Comparison of ENCODE assay signal across 21 cellular contexts in genomic region chr3:38121832-38122461, GRCh38. TPM values are rescaled to one million over a fixed set of nuclear protein-coding genes. Genes with fewer than 3 reads are reported as not detected.
A peak's percentile ranks its signal among the peaks of the same experiment; 100 is the strongest.
DNase-seq lines count a peak whose midpoint lies in the region; ATAC-seq and TF ChIP-seq lines count a peak whose summit lies in the region.
"Had no signal": no experiment of that assay in that cellular context is flagged by ENCODE, and none has a peak within 500 bp of the region (broad histone marks: within the 10 kb centered on the region; RNA-seq: fewer than 3 reads in every experiment).

No MANE protein-coding gene starts in this region.

- no peak overlapping the region for H3K4me2 ChIP-seq in hepatocyte

- peak; percentile 44 for DNase-seq in right atrium auricular region (ENCODE audit: low spot score)
- DNase-seq in right cardiac atrium = no peak
- peak; percentile 70 for DNase-seq in coronary artery (ENCODE audit: low spot score)
- DNase-seq in osteocyte (ENCODE audit: extremely low spot score, unreplicated experiment) = peak; percentile 76
- no peak for DNase-seq in hepatocyte (ENCODE audit: low spot score)
- DNase-seq in SHP77 (lab: John Stamatoyannopoulos, UW) = no peak
- no peak for DNase-seq in RWPE1 (ENCODE audit: low spot score)
- DNase-seq: activated CD4-positive, alpha-beta T cell treated with anti-CD3 and anti-CD28 coated beads, Interleukin-2, amount 10 ng/mL, durations not matched to agents 7 days and 5 days; activated gamma-delta T cell; activated naive CD8-positive, alpha-beta T cell treated with anti-CD3 and anti-CD28 coated beads, Interleukin-2, amount 50 U/mL, for 24 hours; gastrocnemius medialis; Kasumi-1; midbrain; naive thymus-derived CD8-positive, alpha-beta T cell; NCI-H1694 treated with DMSO at 0.1 percent for 48 hours; NCI-H510A; spleen had no signal

- H3K27me3 ChIP-seq in right atrium auricular region (no peaks in the 10 kb centered on the region), right cardiac atrium (ENCODE audit: control insufficient read depth, insufficient read depth) (no peaks in the 10 kb centered on the region), hepatocyte (no peaks in the 10 kb centered on the region)
- H3K27me3 ChIP-seq: dorsolateral prefrontal cortex, gastrocnemius medialis, spleen had no signal

- peaks cover 30% of the 10 kb centered on the region for H3K36me3 Mint-ChIP-seq in osteocyte (ENCODE audit: unreplicated experiment)

- no peaks in the 10 kb centered on the region for H3K9me3 ChIP-seq in right atrium auricular region
- no peaks in the 10 kb centered on the region for H3K9me3 ChIP-seq in right cardiac atrium (ENCODE audit: control insufficient read depth, low read length)
- no peaks in the 10 kb centered on the region for H3K9me3 ChIP-seq in hepatocyte (ENCODE audit: low read depth)
- H3K9me3 ChIP-seq: gastrocnemius medialis, spleen had no signal

- H3K27me3 Mint-ChIP-seq in osteocyte (ENCODE audit: unreplicated experiment) = no peaks in the 10 kb centered on the region
- H3K27me3 Mint-ChIP-seq: activated CD4-positive, alpha-beta T cell treated with anti-CD3 and anti-CD28 coated beads, Interleukin-2, amount 10 ng/mL, durations not matched to agents 7 days and 5 days; activated naive CD8-positive, alpha-beta T cell treated with anti-CD3 and anti-CD28 coated beads, Interleukin-2, amount 50 U/mL, for 24 hours; naive thymus-derived CD8-positive, alpha-beta T cell had no signal

- no peaks in the 10 kb centered on the region for H3K9me2 ChIP-seq in hepatocyte (replicated peaks; ENCODE audit: insufficient read depth)

- H2AFZ ChIP-seq in hepatocyte = no peak overlapping the region

- no peak for TF ChIP-seq CTCF in right atrium auricular region (IDR thresholded peaks at IDR 0.05)
- no peak for TF ChIP-seq CTCF in coronary artery (IDR thresholded peaks at IDR 0.05)
- no peak for TF ChIP-seq CTCF in osteocyte (IDR thresholded peaks at IDR 0.05)
- TF ChIP-seq CTCF in hepatocyte (IDR thresholded peaks at IDR 0.05; ENCODE audit: poor library complexity) = no peak
- TF ChIP-seq CTCF in RWPE1 (conservative IDR thresholded peaks at IDR 0.05; ENCODE audit: low read depth) = no peak

- H3K27ac ChIP-seq in right atrium auricular region = no peak overlapping the region
- no peak overlapping the region for H3K27ac ChIP-seq in right cardiac atrium (ENCODE audit: low read length)
- H3K27ac ChIP-seq in coronary artery = no peak overlapping the region
- H3K27ac ChIP-seq in hepatocyte = no peak overlapping the region
- no peak overlapping the region for H3K27ac ChIP-seq in RWPE1
- H3K27ac ChIP-seq: C4-2B, gastrocnemius medialis, spleen, VCaP had no signal

- 92% methylated on average over 13 of the region's 13 CpGs for WGBS in right cardiac atrium
- WGBS in hepatocyte (ENCODE audit: low lambda C conversion rate, missing lambda C conversion rate) = 97% methylated on average over 12 of the region's 13 CpGs

- H3K36me3 ChIP-seq in right atrium auricular region = peaks cover 68% of the 10 kb centered on the region
- no peaks in the 10 kb centered on the region for H3K36me3 ChIP-seq in hepatocyte (replicated peaks; ENCODE audit: insufficient read depth, low read depth)

- H3K27ac Mint-ChIP-seq in osteocyte (ENCODE audit: unreplicated experiment) = no peak overlapping the region
- H3K27ac Mint-ChIP-seq: activated CD4-positive, alpha-beta T cell treated with anti-CD3 and anti-CD28 coated beads, Interleukin-2, amount 10 ng/mL, durations not matched to agents 7 days and 5 days; T-helper 2 cell treated with Interferon-gamma antibody and Interleukin-4, amounts not matched to agents 5 μg/mL and 100 μg/mL, for 36 hours had no signal

- H3K4me3 ChIP-seq in right atrium auricular region (no peak overlapping the region), right cardiac atrium (ENCODE audit: low read length) (no peak overlapping the region), coronary artery (no peak overlapping the region), hepatocyte (no peak overlapping the region)
- H3K4me3 ChIP-seq: dorsolateral prefrontal cortex, gastrocnemius medialis, spleen had no signal

- H3K4me1 ChIP-seq in right atrium auricular region (no peaks in the 10 kb centered on the region), right cardiac atrium (ENCODE audit: control insufficient read depth, insufficient read depth, low read length) (no peaks in the 10 kb centered on the region), hepatocyte (ENCODE audit: insufficient read depth) (no peaks in the 10 kb centered on the region)
- H3K4me1 ChIP-seq: gastrocnemius medialis had no signal

- no peaks in the 10 kb centered on the region for H3K79me2 ChIP-seq in hepatocyte

- CTCF ChIA-PET in RWPE1 (lab: Yijun Ruan, JAX) = no interaction called here

- intact Hi-C loops in right cardiac atrium (cut with DNase I) = no loop called here

- H3K9me3 Mint-ChIP-seq in osteocyte (ENCODE audit: unreplicated experiment) = no peaks in the 10 kb centered on the region
- H3K9me3 Mint-ChIP-seq: activated CD4-positive, alpha-beta T cell treated with anti-CD3 and anti-CD28 coated beads, Interleukin-2, amount 10 ng/mL, durations not matched to agents 7 days and 5 days; activated naive CD8-positive, alpha-beta T cell treated with anti-CD3 and anti-CD28 coated beads, Interleukin-2, amount 50 U/mL, for 24 hours; naive thymus-derived CD8-positive, alpha-beta T cell; T-helper 2 cell treated with Interferon-gamma antibody and Interleukin-4, amounts not matched to agents 5 μg/mL and 100 μg/mL, for 36 hours had no signal

- ATAC-seq in right cardiac atrium = no peak
- ATAC-seq: gastrocnemius medialis; naive thymus-derived CD8-positive, alpha-beta T cell had no signal

- H3K4me1 Mint-ChIP-seq in osteocyte (ENCODE audit: unreplicated experiment) = no peaks in the 10 kb centered on the region

- H4K20me1 ChIP-seq in hepatocyte (ENCODE audit: insufficient read depth, poor library complexity, severe bottlenecking) = peaks cover 9% of the 10 kb centered on the region

- no peak overlapping the region for H3K4me3 Mint-ChIP-seq in osteocyte (ENCODE audit: unreplicated experiment)
- H3K4me3 Mint-ChIP-seq: activated CD4-positive, alpha-beta T cell treated with anti-CD3 and anti-CD28 coated beads, Interleukin-2, amount 10 ng/mL, durations not matched to agents 7 days and 5 days; activated naive CD8-positive, alpha-beta T cell treated with anti-CD3 and anti-CD28 coated beads, Interleukin-2, amount 50 U/mL, for 24 hours; naive thymus-derived CD8-positive, alpha-beta T cell; T-helper 2 cell treated with Interferon-gamma antibody and Interleukin-4, amounts not matched to agents 5 μg/mL and 100 μg/mL, for 36 hours had no signal

- POLR2A ChIA-PET in RWPE1 (lab: Yijun Ruan, JAX; ENCODE audit: low non-redundant PET) = no interaction called here

RNA-seq across cellular contexts. Expression of gene ACAA1, which starts 15.0 kb away (rescaled TPM):
- 10 to 100 TPM; 50.9 to 74.0 TPM for total RNA-seq in right atrium auricular region
- total RNA-seq in right cardiac atrium = 10 to 100 TPM; 80.8 to 98.8 (median 88.4) TPM
- polyA plus RNA-seq in right cardiac atrium = 98.8 TPM
- 60.3 and 62.0 TPM in 2 replicates for total RNA-seq in osteocyte
- total RNA-seq in hepatocyte = 141 and 152 TPM in 2 replicates
- 213 and 250 TPM in 2 replicates for polyA plus RNA-seq in hepatocyte

RNA-seq across cellular contexts. Expression of gene MYD88, which starts 16.5 kb away (rescaled TPM):
- total RNA-seq in right atrium auricular region (10 to 100 TPM in 1 of 2 donors, 1 to 10 TPM in 1; 7.1 to 14.3 TPM), right cardiac atrium (10 to 100 TPM; 11.1 to 19.8 (median 13.1) TPM), osteocyte (13.3 TPM in 2 replicates), hepatocyte (12.7 and 14.3 TPM in 2 replicates)
- polyA plus RNA-seq in right cardiac atrium (8.4 TPM), hepatocyte (44.7 and 51.4 TPM in 2 replicates)

RNA-seq across cellular contexts. Expression of gene OXSR1, which starts 43.4 kb away (rescaled TPM):
- total RNA-seq in right atrium auricular region (10 to 100 TPM; 25.8 to 27.2 TPM), right cardiac atrium (10 to 100 TPM; 20.2 to 39.1 (median 25.1) TPM), osteocyte (55.7 and 57.8 TPM in 2 replicates), hepatocyte (30.7 TPM in 2 replicates)
- polyA plus RNA-seq in right cardiac atrium (12.9 TPM), hepatocyte (11.7 and 15.7 TPM in 2 replicates)

Comparison
In these comparisons a context has a peak if more than half of its experiments do, and no peak if none do; other contexts are left out.
1. DNase-seq: peak in right atrium auricular region (single experiment), coronary artery (single experiment) and osteocyte (single experiment); none in right cardiac atrium (0 of 3), hepatocyte (single experiment), SHP77 (0 of 2) and RWPE1 (single experiment).